ENCODE assay signal across 8 cellular contexts in the genomic region with DNA sequence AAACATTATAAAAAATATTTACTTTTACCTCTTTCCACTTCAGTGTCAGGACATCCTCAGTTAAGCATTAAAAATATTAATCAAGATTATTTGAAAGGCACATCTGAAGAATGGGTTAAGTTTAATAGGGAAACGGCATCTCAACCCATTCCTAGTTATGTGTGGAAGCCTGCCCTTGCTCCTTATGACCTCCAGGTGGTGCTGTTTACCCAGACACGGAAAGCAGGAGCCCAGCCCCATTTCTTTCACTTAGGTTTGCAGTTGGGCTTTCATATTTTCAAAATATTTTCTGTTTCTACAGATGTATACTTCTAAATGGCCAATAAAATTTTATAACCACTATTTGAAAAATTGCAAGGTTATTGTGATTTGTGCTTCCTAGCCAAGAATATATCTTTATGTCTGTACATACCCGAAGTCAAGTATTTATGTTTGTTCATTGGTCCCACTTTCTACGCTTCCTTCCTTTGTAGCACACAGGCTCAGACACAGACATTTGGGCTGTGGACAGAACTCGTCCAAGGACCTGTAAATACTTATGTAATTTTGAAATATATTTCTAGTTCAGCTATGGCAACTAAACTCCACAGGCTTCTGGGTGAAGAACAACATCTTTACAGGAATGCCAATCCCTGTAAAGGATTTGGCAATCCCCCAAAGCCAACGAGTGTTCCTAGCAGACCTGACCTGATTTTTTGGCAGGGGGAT.
DNase-seq lines count a peak whose midpoint lies in the region; ATAC-seq and TF ChIP-seq lines count a peak whose summit lies in the region.

No MANE protein-coding gene starts in this region.

- ATAC-seq in GM18909 (IDR thresholded peaks at IDR 0.05; ENCODE audit: poor library complexity, unreplicated experiment), result peak; percentile 55
- peak; percentile 53 for ATAC-seq in HG03442 (IDR thresholded peaks at IDR 0.05; ENCODE audit: unreplicated experiment)

- no peak overlapping the region for H3K27ac ChIP-seq in C4-2B

- no peak overlapping the region for H3K27ac Mint-ChIP-seq in activated T-helper 1 cell treated with anti-CD3 and anti-CD28 coated beads, Interleukin-12 subunit alpha, Interleukin-12 subunit beta, Interleukin-2, Interleukin-4 antibody, amounts not matched to agents 30 ng/mL and 10 ng/mL and 1 ng/mL, durations not matched to agents 14 hours and 24 hours and 36 hours

- DNase-seq in NCI-H748 (lab: John Stamatoyannopoulos, UW; ENCODE audit: unreplicated experiment) (peak; percentile 45), foreskin melanocyte (peak; percentile 40), occipital lobe (lab: John Stamatoyannopoulos, UW) (peak; percentile 32), MG63 (no peak)
- peak; percentile 6 for DNase-seq in activated T-helper 1 cell treated with anti-CD3 and anti-CD28 coated beads, Interleukin-12 subunit alpha, Interleukin-12 subunit beta, Interleukin-2, Interleukin-4 antibody, amounts not matched to agents 30 ng/mL and 10 ng/mL and 1 ng/mL, durations not matched to agents 14 hours and 24 hours and 36 hours (ENCODE audit: low spot score)

- H3K9me3 Mint-ChIP-seq in activated T-helper 1 cell treated with anti-CD3 and anti-CD28 coated beads, Interleukin-12 subunit alpha, Interleukin-12 subunit beta, Interleukin-2, Interleukin-4 antibody, amounts not matched to agents 30 ng/mL and 10 ng/mL and 1 ng/mL, durations not matched to agents 14 hours and 24 hours and 36 hours, result no peaks in the 10 kb centered on the region

- H3K4me3 ChIP-seq in MG63, result no peak overlapping the region

- H3K4me1 Mint-ChIP-seq in activated T-helper 1 cell treated with anti-CD3 and anti-CD28 coated beads, Interleukin-12 subunit alpha, Interleukin-12 subunit beta, Interleukin-2, Interleukin-4 antibody, amounts not matched to agents 30 ng/mL and 10 ng/mL and 1 ng/mL, durations not matched to agents 14 hours and 24 hours and 36 hours (ENCODE audit: low read depth), result no peaks in the 10 kb centered on the region

- H3K27me3 Mint-ChIP-seq in activated T-helper 1 cell treated with anti-CD3 and anti-CD28 coated beads, Interleukin-12 subunit alpha, Interleukin-12 subunit beta, Interleukin-2, Interleukin-4 antibody, amounts not matched to agents 30 ng/mL and 10 ng/mL and 1 ng/mL, durations not matched to agents 14 hours and 24 hours and 36 hours (ENCODE audit: insufficient read depth), result peaks cover 15% of the 10 kb centered on the region

- H3K36me3 Mint-ChIP-seq in activated T-helper 1 cell treated with anti-CD3 and anti-CD28 coated beads, Interleukin-12 subunit alpha, Interleukin-12 subunit beta, Interleukin-2, Interleukin-4 antibody, amounts not matched to agents 30 ng/mL and 10 ng/mL and 1 ng/mL, durations not matched to agents 14 hours and 24 hours and 36 hours (ENCODE audit: low read depth), result no peaks in the 10 kb centered on the region

- no peak overlapping the region for H3K4me3 Mint-ChIP-seq in activated T-helper 1 cell treated with anti-CD3 and anti-CD28 coated beads, Interleukin-12 subunit alpha, Interleukin-12 subunit beta, Interleukin-2, Interleukin-4 antibody, amounts not matched to agents 30 ng/mL and 10 ng/mL and 1 ng/mL, durations not matched to agents 14 hours and 24 hours and 36 hours

- H3K27me3 ChIP-seq in MG63, result no peaks in the 10 kb centered on the region

- peak; percentile 96 for TF ChIP-seq CTCF in C4-2B (conservative IDR thresholded peaks at IDR 0.05)

- H3K36me3 ChIP-seq in MG63, result no peaks in the 10 kb centered on the region

- intact Hi-C loops in activated T-helper 1 cell treated with anti-CD3 and anti-CD28 coated beads, Interleukin-12 subunit alpha, Interleukin-12 subunit beta, Interleukin-2, Interleukin-4 antibody, amounts not matched to agents 30 ng/mL and 10 ng/mL and 1 ng/mL, durations not matched to agents 14 hours and 24 hours and 36 hours (cut with micrococcal nuclease), result loop anchor here (1.0 to 5.0 kb wide), 6 partner anchors 766 to 1747 kb away; no protein-coding TSS in a partner anchor

- no peaks in the 10 kb centered on the region for H3K9me3 ChIP-seq in MG63
